In genomic region chr12:62817556-62818271, GRCh38 we compare ENCODE assay signal across 10 cellular contexts.
DNase-seq lines count a peak whose midpoint lies in the region; TF ChIP-seq lines count a peak whose summit lies in the region.
"Had no signal": no experiment of that assay in that cellular context is flagged by ENCODE, and none has a peak within 500 bp of the region (broad histone marks: within the 10 kb centered on the region; RNA-seq: fewer than 3 reads in every experiment).

No MANE protein-coding gene starts in this region.

- H3K27ac ChIP-seq in mesodermal cell (ENCODE audit: low read depth, low read length, severe bottlenecking): peak overlapping the region; percentile 50

- H3K4me1 ChIP-seq in mesodermal cell (ENCODE audit: control insufficient read depth, insufficient read depth, low read length, poor library complexity, severe bottlenecking): no peaks in the 10 kb centered on the region

- no peaks in the 10 kb centered on the region for H3K9me3 ChIP-seq in mesodermal cell (ENCODE audit: control insufficient read depth, low read length)

- TF ChIP-seq CTCF in NB4 (IDR thresholded peaks at IDR 0.05; ENCODE audit: low read depth, low read length): no peak

- WGBS in mesodermal cell (ENCODE audit: insufficient coverage in 2 of 2), 2 experiments: 86 to 87% methylated on average over 6 to 8 of the region's 9 CpGs

- no peaks in the 10 kb centered on the region for H3K36me3 ChIP-seq in mesodermal cell (ENCODE audit: control insufficient read depth, insufficient read depth, low read length)

- no peak overlapping the region for H3K4me3 ChIP-seq in NB4 (ENCODE audit: low read depth, low read length)
- H3K4me3 ChIP-seq in mesodermal cell (ENCODE audit: extremely low read depth, insufficient read depth, low read length, poor library complexity, severe bottlenecking): no peak overlapping the region

- DNase-seq in AG08396 (ENCODE audit: low spot score) (peak; percentile 42), NB4 (ENCODE audit: low read depth) (peak; percentile 17), cerebellar nuclear complex (lab: John Stamatoyannopoulos, UW) (peak; percentile 56 to 76), foreskin melanocyte (no peak), NCI-H1105 (lab: John Stamatoyannopoulos, UW) (no peak), kidney tubule cell (ENCODE audit: low spot score) (no peak)
- DNase-seq in stimulated activated naive CD4-positive, alpha-beta T cell (lab: John Stamatoyannopoulos, UW): no peak
- DNase-seq: activated naive CD4-positive, alpha-beta T cell treated with anti-CD3 and anti-CD28 coated beads for 36 hours; DMS79 treated with DMSO at 0.1 percent for 48 hours had no signal

- no peak for TF ChIP-seq POLR2A in NB4 (IDR thresholded peaks at IDR 0.05; ENCODE audit: extremely low read depth, insufficient read length)

Comparison
In these comparisons a context has a peak if more than half of its experiments do, and no peak if none do; other contexts are left out.
1. DNase-seq: peak in AG08396 (single experiment), NB4 (single experiment) and cerebellar nuclear complex (2 of 2); none in foreskin melanocyte (single experiment), NCI-H1105 (single experiment), kidney tubule cell (single experiment) and stimulated activated naive CD4-positive, alpha-beta T cell (0 of 6).